In the genomic region with DNA sequence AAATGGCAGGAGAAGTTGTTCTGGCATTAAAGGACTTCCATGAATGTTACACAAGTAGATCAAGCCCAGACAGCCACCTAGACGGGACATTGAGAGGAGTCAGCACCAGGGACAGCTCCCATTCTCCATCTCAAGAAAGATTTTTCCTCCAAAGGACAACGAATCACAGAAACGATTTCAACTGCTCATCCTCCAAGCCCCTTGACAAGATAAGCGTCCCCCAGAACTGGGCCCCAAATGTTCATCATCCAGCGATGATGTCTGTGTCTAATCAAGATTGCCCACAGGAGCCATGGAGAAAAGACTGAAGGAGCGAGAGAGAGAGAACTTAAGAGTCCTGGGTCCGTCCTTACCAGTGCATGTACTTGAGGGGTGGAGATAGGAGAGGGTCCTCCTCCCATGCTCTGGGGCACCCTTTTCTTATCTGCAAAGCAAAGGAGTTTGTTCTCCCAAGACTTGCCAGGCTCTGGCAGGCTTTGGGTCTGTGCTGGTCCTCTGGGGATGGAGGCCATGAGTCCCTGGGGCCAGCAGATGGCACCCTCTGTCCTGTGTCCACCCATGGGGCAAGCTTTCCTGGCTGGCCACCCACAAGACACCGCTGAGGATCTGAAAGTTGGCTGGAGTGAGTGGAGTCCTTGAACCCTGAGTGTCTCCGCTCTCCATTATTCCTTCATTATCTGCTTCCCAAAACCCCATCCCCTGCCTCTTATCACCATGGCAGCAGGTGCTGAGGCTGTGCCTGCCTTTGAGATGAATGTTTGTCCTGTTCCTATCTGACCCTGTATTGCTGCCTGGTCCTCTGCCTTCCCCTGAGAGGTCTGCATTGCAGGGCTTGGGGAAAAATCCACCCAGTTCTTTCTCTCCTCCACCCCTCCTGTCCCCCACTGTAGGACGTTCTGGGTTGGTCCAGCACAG, we compare ENCODE assay signal across 8 cellular contexts.
A peak's percentile ranks its signal among the peaks of the same experiment; 100 is the strongest.
DNase-seq lines count a peak whose midpoint lies in the region; ATAC-seq, FAIRE-seq and TF ChIP-seq lines count a peak whose summit lies in the region.
"Had no signal": no experiment of that assay in that cellular context is flagged by ENCODE, and none has a peak within 500 bp of the region (broad histone marks: within the 10 kb centered on the region; RNA-seq: fewer than 3 reads in every experiment).

No MANE protein-coding gene starts in this region.

- in situ Hi-C loops in K562 (cut with MboI), result loop anchor here (10.0 kb wide), 1 partner anchor 185 kb away; a partner anchor contains a TSS

- H4K20me1 ChIP-seq in K562 (replicated peaks; ENCODE audit: control insufficient read depth, insufficient read depth, low read length), result peaks cover 10% of the 10 kb centered on the region

- TF ChIP-seq CTCF in K562 (IDR thresholded peaks at IDR 0.05 in 2 of 3, conservative IDR thresholded peaks at IDR 0.05 in 1 of 3; ENCODE audit: insufficient read depth in 2 of 3, low read depth in 1 of 3, low read length in 3 of 3) (peak; percentile 48 to 62 (median 58)), nephron (IDR thresholded peaks at IDR 0.05; ENCODE audit: unreplicated experiment in 3 of 3) (peak; percentile 21 to 25 (median 25)), omental fat pad (IDR thresholded peaks at IDR 0.05) (no peak)

- POLR2A ChIA-PET in K562 (lab: Yijun Ruan, JAX), result no interaction called here

- no peak overlapping the region for H3K27ac ChIP-seq in K562 (ENCODE audit: extremely low read depth, low read depth, low read length)
- H3K27ac ChIP-seq: SJSA1 had no signal

- H3K9me1 ChIP-seq in K562 (ENCODE audit: control insufficient read depth, insufficient read depth, low read length), result peaks cover 3% of the 10 kb centered on the region

- H3K79me2 ChIP-seq in K562 (ENCODE audit: control insufficient read depth, insufficient read depth, low read length), result no peaks in the 10 kb centered on the region

- H3K4me3 ChIP-seq in Jurkat, Clone E6-1 (ENCODE audit: low read length), result no peak overlapping the region
- H3K4me3 ChIP-seq in K562, result no peak overlapping the region
- H3K4me3 ChIP-seq: SJSA1 had no signal

- no peak for TF ChIP-seq POLR2A in K562 (conservative IDR thresholded peaks at IDR 0.05)

- intact Hi-C loops in K562 (cut with micrococcal nuclease), result loop anchor here (5.0 kb wide), 2 partner anchors 257 to 383 kb away; no protein-coding TSS in a partner anchor

- no peak overlapping the region for H3K27ac Mint-ChIP-seq in nephron

- H2AFZ ChIP-seq in K562 (ENCODE audit: low read depth, low read length), result no peak overlapping the region

- no TSS peak for BruUV-seq in K562 (replicated peaks; lab: Mats Ljungman, UMichigan)

- no peaks in the 10 kb centered on the region for H3K36me3 Mint-ChIP-seq in nephron (ENCODE audit: low read depth)

- no peak for TF ChIP-seq EP300 in K562 (IDR thresholded peaks at IDR 0.05; ENCODE audit: low read length)

- H3K9me3 ChIP-seq in K562 (replicated peaks; ENCODE audit: control insufficient read depth, insufficient read depth, low read depth, low read length), result no peaks in the 10 kb centered on the region
- H3K9me3 ChIP-seq: SJSA1 had no signal

- peak; percentile 61 for FAIRE-seq in K562 (lab: Jason Lieb, UNC)

- peak; percentile 87 for ATAC-seq in K562
- no peak for ATAC-seq in HG03280 (IDR thresholded peaks at IDR 0.05; ENCODE audit: unreplicated experiment)
- ATAC-seq in omental fat pad (ENCODE audit: low FRiP score), result no peak

- no peak overlapping the region for H3K4me3 Mint-ChIP-seq in nephron

- 3% methylated on average over 10 of the region's 10 CpGs for WGBS in K562 (ENCODE audit: insufficient coverage, low coverage, missing lambda C conversion rate)

- H3K9ac ChIP-seq in K562 (ENCODE audit: insufficient read depth in 1 of 2, low read depth in 2 of 2, low read length in 2 of 2), result no peak overlapping the region

- DNase-seq in ELF-1 (ENCODE audit: low read depth, low spot score) (peak; percentile 56), K562 (ENCODE audit: extremely low read depth in 1 of 4, low spot score in 3 of 4) (peak; percentile 48 to 57 (median 54)), omental fat pad (ENCODE audit: low spot score) (no peak), activated T-cell treated with anti-CD3 and anti-CD28 coated beads for 4 hours (no peak)
- DNase-seq in Jurkat, Clone E6-1 (ENCODE audit: low read depth, low spot score), result peak; percentile 48

- no peaks in the 10 kb centered on the region for H3K4me1 Mint-ChIP-seq in nephron

- peak; percentile 19 to 64; a peak in 3 of 4 replicates for TF ChIP-seq RAD21 in K562 (CRISPR knock-in tag; conservative IDR thresholded peaks at IDR 0.05 in 1 of 2, IDR thresholded peaks at IDR 0.05 in 1 of 2)

- H3K27me3 ChIP-seq in K562 (ENCODE audit: control insufficient read depth in 2 of 2, insufficient read depth in 2 of 2, low read length in 2 of 2), result no peaks in the 10 kb centered on the region; a peak in 1 of 5 replicates

- H3K36me3 ChIP-seq in K562 (ENCODE audit: control insufficient read depth, insufficient read depth, low read length), result no peaks in the 10 kb centered on the region
- H3K36me3 ChIP-seq: SJSA1 had no signal

- no peaks in the 10 kb centered on the region for H3K4me1 ChIP-seq in K562 (replicated peaks in 1 of 2; ENCODE audit: control insufficient read depth in 2 of 2, insufficient read depth in 2 of 2, low read length in 2 of 2)
- H3K4me1 ChIP-seq: SJSA1 had no signal

- peaks cover 86% of the 10 kb centered on the region for H3K27me3 Mint-ChIP-seq in nephron (ENCODE audit: low read depth)

- H3K4me2 ChIP-seq in K562 (ENCODE audit: insufficient read depth, low read length), result no peak overlapping the region

- H3K9me3 Mint-ChIP-seq in nephron, result no peaks in the 10 kb centered on the region

- CTCF ChIA-PET in K562 (lab: Yijun Ruan, JAX; ENCODE audit: low intra/inter-chr PET ratio), result interaction anchor here (0.6 to 1.6 kb wide), 3 partner anchors 181 to 662 kb away, joined by 3 to 4 read pairs (median 3); no protein-coding TSS in a partner anchor

TF ChIP-seq in K562, 482 proteins besides CTCF, POLR2A, EP300 and RAD21 (continues in another document):
- TF ChIP-seq, protein P1, sequence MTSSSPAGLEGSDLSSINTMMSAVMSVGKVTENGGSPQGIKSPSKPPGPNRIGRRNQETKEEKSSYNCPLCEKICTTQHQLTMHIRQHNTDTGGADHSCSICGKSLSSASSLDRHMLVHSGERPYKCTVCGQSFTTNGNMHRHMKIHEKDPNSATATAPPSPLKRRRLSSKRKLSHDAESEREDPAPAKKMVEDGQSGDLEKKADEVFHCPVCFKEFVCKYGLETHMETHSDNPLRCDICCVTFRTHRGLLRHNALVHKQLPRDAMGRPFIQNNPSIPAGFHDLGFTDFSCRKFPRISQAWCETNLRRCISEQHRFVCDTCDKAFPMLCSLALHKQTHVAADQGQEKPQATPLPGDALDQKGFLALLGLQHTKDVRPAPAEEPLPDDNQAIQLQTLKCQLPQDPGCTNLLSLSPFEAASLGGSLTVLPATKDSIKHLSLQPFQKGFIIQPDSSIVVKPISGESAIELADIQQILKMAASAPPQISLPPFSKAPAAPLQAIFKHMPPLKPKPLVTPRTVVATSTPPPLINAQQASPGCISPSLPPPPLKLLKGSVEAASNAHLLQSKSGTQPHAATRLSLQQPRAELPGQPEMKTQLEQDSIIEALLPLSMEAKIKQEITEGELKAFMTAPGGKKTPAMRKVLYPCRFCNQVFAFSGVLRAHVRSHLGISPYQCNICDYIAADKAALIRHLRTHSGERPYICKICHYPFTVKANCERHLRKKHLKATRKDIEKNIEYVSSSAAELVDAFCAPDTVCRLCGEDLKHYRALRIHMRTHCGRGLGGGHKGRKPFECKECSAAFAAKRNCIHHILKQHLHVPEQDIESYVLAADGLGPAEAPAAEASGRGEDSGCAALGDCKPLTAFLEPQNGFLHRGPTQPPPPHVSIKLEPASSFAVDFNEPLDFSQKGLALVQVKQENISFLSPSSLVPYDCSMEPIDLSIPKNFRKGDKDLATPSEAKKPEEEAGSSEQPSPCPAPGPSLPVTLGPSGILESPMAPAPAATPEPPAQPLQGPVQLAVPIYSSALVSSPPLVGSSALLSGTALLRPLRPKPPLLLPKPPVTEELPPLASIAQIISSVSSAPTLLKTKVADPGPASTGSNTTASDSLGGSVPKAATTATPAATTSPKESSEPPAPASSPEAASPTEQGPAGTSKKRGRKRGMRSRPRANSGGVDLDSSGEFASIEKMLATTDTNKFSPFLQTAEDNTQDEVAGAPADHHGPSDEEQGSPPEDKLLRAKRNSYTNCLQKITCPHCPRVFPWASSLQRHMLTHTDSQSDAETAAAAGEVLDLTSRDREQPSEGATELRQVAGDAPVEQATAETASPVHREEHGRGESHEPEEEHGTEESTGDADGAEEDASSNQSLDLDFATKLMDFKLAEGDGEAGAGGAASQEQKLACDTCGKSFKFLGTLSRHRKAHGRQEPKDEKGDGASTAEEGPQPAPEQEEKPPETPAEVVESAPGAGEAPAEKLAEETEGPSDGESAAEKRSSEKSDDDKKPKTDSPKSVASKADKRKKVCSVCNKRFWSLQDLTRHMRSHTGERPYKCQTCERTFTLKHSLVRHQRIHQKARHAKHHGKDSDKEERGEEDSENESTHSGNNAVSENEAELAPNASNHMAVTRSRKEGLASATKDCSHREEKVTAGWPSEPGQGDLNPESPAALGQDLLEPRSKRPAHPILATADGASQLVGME (CRISPR knock-in tag; IDR thresholded peaks at IDR 0.05), result 0 out of 2 replicates have a peak, but pooled peaks have one; percentile 63
- TF ChIP-seq POLR2AphosphoS2 (IDR thresholded peaks at IDR 0.05; ENCODE audit: low read length) (no peak), EHMT2 (IDR thresholded peaks at IDR 0.05) (peak; percentile 98), RCOR1 (IDR thresholded peaks at IDR 0.05; ENCODE audit: borderline replicate concordance in 1 of 2, low read depth in 2 of 2, low read length in 2 of 2) (peak in 1 of 2 experiments; percentile 49; a peak in 1 of 4 replicates), NR4A1 (CRISPR knock-in tag; IDR thresholded peaks at IDR 0.05) (no peak), NR4A1 (tag; IDR thresholded peaks at IDR 0.05) (0 out of 2 replicates have a peak, but pooled peaks have one; percentile 35)
- TF ChIP-seq, protein P2, sequence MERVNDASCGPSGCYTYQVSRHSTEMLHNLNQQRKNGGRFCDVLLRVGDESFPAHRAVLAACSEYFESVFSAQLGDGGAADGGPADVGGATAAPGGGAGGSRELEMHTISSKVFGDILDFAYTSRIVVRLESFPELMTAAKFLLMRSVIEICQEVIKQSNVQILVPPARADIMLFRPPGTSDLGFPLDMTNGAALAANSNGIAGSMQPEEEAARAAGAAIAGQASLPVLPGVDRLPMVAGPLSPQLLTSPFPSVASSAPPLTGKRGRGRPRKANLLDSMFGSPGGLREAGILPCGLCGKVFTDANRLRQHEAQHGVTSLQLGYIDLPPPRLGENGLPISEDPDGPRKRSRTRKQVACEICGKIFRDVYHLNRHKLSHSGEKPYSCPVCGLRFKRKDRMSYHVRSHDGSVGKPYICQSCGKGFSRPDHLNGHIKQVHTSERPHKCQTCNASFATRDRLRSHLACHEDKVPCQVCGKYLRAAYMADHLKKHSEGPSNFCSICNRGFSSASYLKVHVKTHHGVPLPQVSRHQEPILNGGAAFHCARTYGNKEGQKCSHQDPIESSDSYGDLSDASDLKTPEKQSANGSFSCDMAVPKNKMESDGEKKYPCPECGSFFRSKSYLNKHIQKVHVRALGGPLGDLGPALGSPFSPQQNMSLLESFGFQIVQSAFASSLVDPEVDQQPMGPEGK (CRISPR knock-in tag; IDR thresholded peaks at IDR 0.05; ENCODE audit: borderline replicate concordance), result no peak

Comparison
In these comparisons a context has a peak if more than half of its experiments do, and no peak if none do; other contexts are left out.
1. DNase-seq: peak in ELF-1 (single experiment), Jurkat, Clone E6-1 (single experiment) and K562 (4 of 4); none in omental fat pad (single experiment) and activated T-cell treated with anti-CD3 and anti-CD28 coated beads for 4 hours (single experiment).
2. CTCF ChIP-seq: peak in K562 (3 of 3) and nephron (3 of 3); none in omental fat pad (0 of 3).